In genomic region chr5:65625743-65626142, GRCh38 we compare ENCODE assay signal across 8 cellular contexts. TPM values are rescaled to one million over a fixed set of nuclear protein-coding genes. Genes with fewer than 3 reads are reported as not detected.
DNase-seq lines count a peak whose midpoint lies in the region; ATAC-seq and TF ChIP-seq lines count a peak whose summit lies in the region.

No MANE protein-coding gene starts in this region.

- no peaks in the 10 kb centered on the region for H3K27me3 Mint-ChIP-seq in MCF 10A (ENCODE audit: insufficient read depth, unreplicated experiment)

- DNase-seq in AG10803 (ENCODE audit: low read depth), result no peak
- peak; percentile 0 for DNase-seq in MCF 10A (ENCODE audit: unreplicated experiment)
- no peak for DNase-seq in ureter (ENCODE audit: low spot score)
- no peak for DNase-seq in NCI-H510A treated with DMSO at 0.1 percent for 48 hours (lab: John Stamatoyannopoulos, UW)

- peak overlapping the region; percentile 81; the same call in 1 of the 2 replicates for H3K9ac ChIP-seq in HUES64 (ENCODE audit: low read depth, low read length)

- H3K4me1 Mint-ChIP-seq in MCF 10A (ENCODE audit: insufficient read depth, unreplicated experiment), result peaks cover 4% of the 10 kb centered on the region

- no peak for ATAC-seq in GM18907 (IDR thresholded peaks at IDR 0.05; ENCODE audit: unreplicated experiment)
- no peak for ATAC-seq in HG02885 (IDR thresholded peaks at IDR 0.05; ENCODE audit: poor library complexity, unreplicated experiment)

- peak overlapping the region; percentile 97 for H3K27ac Mint-ChIP-seq in MCF 10A (ENCODE audit: low read depth, unreplicated experiment)

- H3K27ac ChIP-seq in HUES64 (ENCODE audit: low read depth, low read length) (no peak overlapping the region; the same call in 1 of the 2 replicates), muscle layer of duodenum (ENCODE audit: low read length) (no peak overlapping the region)

- H3K4me1 ChIP-seq in HUES64 (ENCODE audit: insufficient read depth, low read length) (peaks cover 13% of the 10 kb centered on the region; the same call in 1 of the 2 replicates), muscle layer of duodenum (ENCODE audit: control insufficient read depth in 1 of 2, insufficient read depth in 2 of 2, low read length in 2 of 2) (peaks cover 20 to 31% of the 10 kb centered on the region in 2 donors)

- peaks cover 14% of the 10 kb centered on the region for H3K36me3 ChIP-seq in HUES64 (ENCODE audit: insufficient read depth, low read length)
- peaks cover 6 to 10% of the 10 kb centered on the region in 2 donors for H3K36me3 ChIP-seq in muscle layer of duodenum (ENCODE audit: control insufficient read depth in 1 of 2, insufficient read depth in 2 of 2, low read length in 2 of 2)

- H3K9me3 ChIP-seq in HUES64 (ENCODE audit: insufficient read depth, low read depth, low read length) (no peaks in the 10 kb centered on the region), muscle layer of duodenum (ENCODE audit: control insufficient read depth in 1 of 2, low read length in 2 of 2) (no peaks in the 10 kb centered on the region)

- peak overlapping the region; percentile 85 for H3K4me3 Mint-ChIP-seq in MCF 10A (ENCODE audit: unreplicated experiment)

- H3K36me3 Mint-ChIP-seq in MCF 10A (ENCODE audit: insufficient read depth, unreplicated experiment), result peaks cover 12% of the 10 kb centered on the region

- POLR2A ChIA-PET in MCF 10A (lab: Yijun Ruan, JAX), result interaction anchor here (0.6 to 3.8 kb wide), 16 partner anchors 8 to 1203 kb away, joined by 3 to 38 read pairs (median 4); partner anchors contain the start of genes CENPK, ERBIN, NLN and PPWD1

- H3K9me3 Mint-ChIP-seq in MCF 10A (ENCODE audit: unreplicated experiment), result no peaks in the 10 kb centered on the region

- intact Hi-C loops in MCF 10A (cut with micrococcal nuclease), result loop anchor here (2.0 kb wide), 1 partner anchor 519 kb away; the partner anchor contains the start of gene SREK1

- BruUV-seq in MCF 10A (replicated peaks; lab: Mats Ljungman, UMichigan), result no TSS peak

- WGBS in HUES64, result 87% methylated on average over 6 of the region's 6 CpGs

- H3K27me3 ChIP-seq in HUES64 (ENCODE audit: insufficient read depth, low read length), result no peaks in the 10 kb centered on the region
- no peaks in the 10 kb centered on the region for H3K27me3 ChIP-seq in muscle layer of duodenum (ENCODE audit: low read depth, low read length)

- peak overlapping the region; percentile 97 for H3K4me3 ChIP-seq in AG10803 (ENCODE audit: low read length)
- peak overlapping the region; percentile 78 for H3K4me3 ChIP-seq in HUES64 (ENCODE audit: low read length)
- H3K4me3 ChIP-seq in muscle layer of duodenum (ENCODE audit: low read depth in 1 of 2, low read length in 2 of 2), result peak overlapping the region; percentile 82 to 90

- CTCF ChIA-PET in MCF 10A (lab: Yijun Ruan, JAX), result interaction anchor here (0.6 to 1.2 kb wide), 3 partner anchors 9 to 25 kb away, joined by 3 to 5 read pairs (median 3); no protein-coding TSS in a partner anchor

- TF ChIP-seq CTCF in AG10803 (conservative IDR thresholded peaks at IDR 0.05; ENCODE audit: low read length), result no peak
- TF ChIP-seq CTCF in MCF 10A (IDR thresholded peaks at IDR 0.05; ENCODE audit: unreplicated experiment), result no peak

RNA-seq across cellular contexts. Expression of gene SHLD3, which starts 0.9 kb away (rescaled TPM):
- polyA plus RNA-seq in HUES64 (2013, experiment 1 of 2), result 3.7 TPM
- 4.0 TPM for polyA plus RNA-seq in HUES64 (2013, experiment 2 of 2)
- total RNA-seq in MCF 10A (2022), result 3.0 and 3.7 TPM in 2 replicates
- 2.3 TPM for total RNA-seq in ureter

RNA-seq across cellular contexts. Expression of gene TRAPPC13, which starts 0.9 kb away (rescaled TPM):
- polyA plus RNA-seq in HUES64 (2013, experiment 1 of 2), result 15.4 TPM
- polyA plus RNA-seq in HUES64 (2013, experiment 2 of 2), result 17.8 TPM
- total RNA-seq in MCF 10A (2022) (28.4 and 39.9 TPM in 2 replicates), ureter (35.2 TPM)

RNA-seq across cellular contexts. Expression of gene TRIM23, which starts 1.6 kb away (rescaled TPM):
- polyA plus RNA-seq in HUES64 (2013, experiment 1 of 2), result 8.4 TPM
- 7.5 TPM for polyA plus RNA-seq in HUES64 (2013, experiment 2 of 2)
- total RNA-seq in MCF 10A (2022) (14.1 and 16.0 TPM in 2 replicates), ureter (11.2 TPM)
